ENCODE assay signal across 28 cellular contexts in the genomic region with DNA sequence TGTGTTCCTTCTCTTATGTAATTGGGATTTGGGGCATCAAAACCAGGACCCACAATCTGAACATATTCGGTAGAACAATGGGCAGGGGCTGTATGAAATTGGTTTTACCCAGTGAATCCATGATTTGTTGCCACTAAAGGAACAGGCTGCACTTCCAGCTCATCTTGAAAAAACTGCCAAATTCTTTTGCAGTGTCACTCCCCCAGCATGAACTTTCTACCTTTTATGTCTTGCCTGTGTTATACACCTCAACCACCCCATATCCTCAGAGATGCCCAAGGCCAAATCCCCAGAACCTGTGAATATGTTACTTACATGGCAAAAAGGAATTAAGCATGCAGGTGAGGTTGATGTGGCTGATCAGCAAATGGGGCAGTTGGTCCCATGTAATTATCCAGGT.
"Had no signal": no experiment of that assay in that cellular context is flagged by ENCODE, and none has a peak within 500 bp of the region (broad histone marks: within the 10 kb centered on the region; RNA-seq: fewer than 3 reads in every experiment).

No MANE protein-coding gene starts in this region.

- H3K36me3 ChIP-seq: ascending aorta, cardiac muscle cell had no signal

- H3K9me3 ChIP-seq: ascending aorta had no signal

- H3K27ac ChIP-seq: ascending aorta, cardiac muscle cell, VCaP had no signal

- H3K27me3 ChIP-seq: ascending aorta, cardiac muscle cell had no signal

- H3K4me1 ChIP-seq: ascending aorta had no signal

- H3K4me3 ChIP-seq: ascending aorta, cardiac muscle cell had no signal

- DNase-seq: activated B cell treated with CpG ODN at 0.5 μM for 24 hours; activated CD4-positive, alpha-beta memory T cell treated with anti-CD3 and anti-CD28 coated beads for 36 hours; activated CD4-positive, alpha-beta T cell treated with anti-CD3 and anti-CD28 coated beads for 4 hours; activated CD4-positive, alpha-beta T cell treated with anti-CD3 and anti-CD28 coated beads, Interleukin-2, amount 10 ng/mL, durations not matched to agents 24 days and 14 days; activated CD4-positive, alpha-beta T cell treated with anti-CD3 and anti-CD28 coated beads, Interleukin-2, amount 50 U/mL, for 1 hour; activated CD4-positive, alpha-beta T cell treated with anti-CD3 and anti-CD28 coated beads, Interleukin-2, amount 50 U/mL, for 4 hours; activated CD4-positive, CD25-positive, alpha-beta regulatory T cell treated with anti-CD3 and anti-CD28 coated beads, Interleukin-2, amount 50 U/mL, for 72 hours; activated CD8-positive, alpha-beta memory T cell treated with anti-CD3 and anti-CD28 coated beads, Interleukin-2, amount 50 U/mL, for 4 hours; activated CD8-positive, alpha-beta T cell treated with anti-CD3 and anti-CD28 coated beads for 36 hours; activated effector memory CD4-positive, alpha-beta T cell treated with Interleukin-2 at 50 U/mL for 16 hours; activated gamma-delta T cell; activated naive CD4-positive, alpha-beta T cell treated with anti-CD3 and anti-CD28 coated beads, Interleukin-2, amount 10 ng/mL, durations not matched to agents 7 days and 5 days; activated naive CD4-positive, alpha-beta T cell treated with Interleukin-2 at 50 U/mL for 16 hours; activated naive CD8-positive, alpha-beta T cell treated with anti-CD3 and anti-CD28 coated beads, Interleukin-2, amount 10 ng/mL, durations not matched to agents 7 days and 5 days; activated naive CD8-positive, alpha-beta T cell treated with anti-CD3 and anti-CD28 coated beads, Interleukin-2, amount 50 U/mL, for 24 hours; activated T-cell treated with anti-CD3 and anti-CD28 coated beads for 4 hours; activated T-cell treated with anti-CD3 and anti-CD28 coated beads, Interleukin-2, amount 50 U/mL, for 1 hour; activated T-cell treated with anti-CD3 and anti-CD28 coated beads, Interleukin-2, amount 50 U/mL, for 4 hours; activated T-cell treated with anti-CD3 and anti-CD28 coated beads, Interleukin-2, amount 50 U/mL, for 72 hours; amygdala; anterior cingulate cortex; caudate nucleus; T-helper 1 cell; T-helper 2 cell; T-helper 9 cell had no signal

- ATAC-seq: activated CD8-positive, alpha-beta T cell treated with anti-CD3 and anti-CD28 coated beads for 36 hours; activated naive CD8-positive, alpha-beta T cell treated with anti-CD3 and anti-CD28 coated beads, Interleukin-2, amount 50 U/mL, for 24 hours; activated T-cell treated with anti-CD3 and anti-CD28 coated beads, Interleukin-2, amount 50 U/mL, for 4 hours; activated T-cell treated with anti-CD3 and anti-CD28 coated beads, Interleukin-2, amount 50 U/mL, for 72 hours had no signal
